ENCODE assay signal across 1 cellular context in the genomic region with DNA sequence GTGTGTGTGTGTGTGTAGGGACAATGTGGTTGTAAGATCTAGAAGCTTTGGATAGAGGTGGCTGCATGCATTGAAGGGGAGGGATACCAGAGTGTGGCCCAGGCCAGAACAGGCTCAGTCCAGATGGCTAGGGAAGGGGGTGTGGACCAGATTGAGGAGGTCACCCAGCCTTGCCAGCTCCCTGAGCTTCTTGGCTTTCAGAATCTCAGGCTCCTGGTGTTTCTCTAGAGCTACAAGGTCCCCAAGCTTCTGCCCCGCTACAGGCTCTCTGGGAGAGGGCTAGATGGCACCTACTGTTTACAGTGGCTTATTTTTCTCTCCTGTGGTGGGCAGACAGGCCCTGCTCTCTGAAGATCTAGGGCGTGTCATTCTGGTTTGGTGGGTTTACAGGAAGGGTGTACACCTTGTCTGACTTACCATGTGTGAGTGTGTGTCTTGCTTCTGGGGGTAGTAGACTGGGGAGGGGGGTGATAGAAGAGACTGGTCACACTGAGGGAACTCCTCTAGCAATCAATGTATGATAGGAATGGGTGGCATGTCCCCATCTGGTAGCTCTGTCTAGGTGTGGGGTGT.
TF ChIP-seq lines count a peak whose summit lies in the region.

No MANE protein-coding gene starts in this region.

TF ChIP-seq in IMR-90, 13 proteins besides CTCF, POLR2A, EP300 and RAD21 (continued from another document):
- TF ChIP-seq, protein P1, sequence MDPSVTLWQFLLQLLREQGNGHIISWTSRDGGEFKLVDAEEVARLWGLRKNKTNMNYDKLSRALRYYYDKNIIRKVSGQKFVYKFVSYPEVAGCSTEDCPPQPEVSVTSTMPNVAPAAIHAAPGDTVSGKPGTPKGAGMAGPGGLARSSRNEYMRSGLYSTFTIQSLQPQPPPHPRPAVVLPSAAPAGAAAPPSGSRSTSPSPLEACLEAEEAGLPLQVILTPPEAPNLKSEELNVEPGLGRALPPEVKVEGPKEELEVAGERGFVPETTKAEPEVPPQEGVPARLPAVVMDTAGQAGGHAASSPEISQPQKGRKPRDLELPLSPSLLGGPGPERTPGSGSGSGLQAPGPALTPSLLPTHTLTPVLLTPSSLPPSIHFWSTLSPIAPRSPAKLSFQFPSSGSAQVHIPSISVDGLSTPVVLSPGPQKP (IDR thresholded peaks at IDR 0.05; ENCODE audit: borderline replicate concordance, low read depth, low read length), result no peak
- TF ChIP-seq, protein P2, sequence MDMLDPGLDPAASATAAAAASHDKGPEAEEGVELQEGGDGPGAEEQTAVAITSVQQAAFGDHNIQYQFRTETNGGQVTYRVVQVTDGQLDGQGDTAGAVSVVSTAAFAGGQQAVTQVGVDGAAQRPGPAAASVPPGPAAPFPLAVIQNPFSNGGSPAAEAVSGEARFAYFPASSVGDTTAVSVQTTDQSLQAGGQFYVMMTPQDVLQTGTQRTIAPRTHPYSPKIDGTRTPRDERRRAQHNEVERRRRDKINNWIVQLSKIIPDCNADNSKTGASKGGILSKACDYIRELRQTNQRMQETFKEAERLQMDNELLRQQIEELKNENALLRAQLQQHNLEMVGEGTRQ (IDR thresholded peaks at IDR 0.05; ENCODE audit: low read depth, low read length), result no peak
- TF ChIP-seq FOS (IDR thresholded peaks at IDR 0.05; ENCODE audit: low read depth, low read length) (no peak), NFE2L2 (IDR thresholded peaks at IDR 0.05; ENCODE audit: low read depth, low read length) (no peak), MAZ (IDR thresholded peaks at IDR 0.05; ENCODE audit: borderline replicate concordance, low read depth, low read length) (no peak), RFX5 (IDR thresholded peaks at IDR 0.05; ENCODE audit: low read depth, low read length) (no peak), BHLHE40 (IDR thresholded peaks at IDR 0.05; ENCODE audit: low read depth, low read length) (no peak), CHD1 (IDR thresholded peaks at IDR 0.05; ENCODE audit: low read depth, low read length) (no peak), MAFK (IDR thresholded peaks at IDR 0.05; ENCODE audit: low read depth, low read length) (no peak), MXI1 (IDR thresholded peaks at IDR 0.05; ENCODE audit: borderline replicate concordance, low read depth, low read length) (no peak), SMC3 (IDR thresholded peaks at IDR 0.05; ENCODE audit: low read depth, low read length) (no peak), RCOR1 (IDR thresholded peaks at IDR 0.05; ENCODE audit: insufficient replicate concordance, low read length) (no peak)
